3 cellular contexts compared by ENCODE assay signal in the genomic region with DNA sequence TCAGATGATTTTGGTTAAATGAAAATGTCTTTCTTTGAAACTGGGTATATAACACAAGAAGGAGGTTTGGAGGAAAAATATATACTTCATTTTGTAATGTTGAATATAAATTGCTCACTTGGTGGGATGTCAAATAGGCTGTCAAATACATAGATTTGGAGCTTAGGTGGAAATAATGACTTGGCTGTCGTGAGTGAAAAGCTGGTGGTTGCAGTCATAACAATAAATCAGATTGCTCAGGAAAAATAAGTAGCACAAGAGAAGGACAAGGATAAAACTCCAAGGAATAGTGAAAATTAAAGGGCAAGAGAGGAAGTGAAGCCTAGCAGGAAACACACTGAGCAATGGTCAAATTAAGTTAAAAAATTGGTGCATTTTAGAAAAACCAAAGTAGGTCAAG.
"Had no signal": no experiment of that assay in that cellular context is flagged by ENCODE, and none has a peak within 500 bp of the region (broad histone marks: within the 10 kb centered on the region; RNA-seq: fewer than 3 reads in every experiment).

No MANE protein-coding gene starts in this region.

- DNase-seq: GDM1, GF-D8 had no signal

- H3K4me3 ChIP-seq: GM12878 had no signal
